ENCODE assay signal across 15 cellular contexts in genomic region chr16:28062261-28063046, GRCh38. TPM values are rescaled to one million over a fixed set of nuclear protein-coding genes. Genes with fewer than 3 reads are reported as not detected.
DNase-seq lines count a peak whose midpoint lies in the region; ATAC-seq and TF ChIP-seq lines count a peak whose summit lies in the region.
"Had no signal": no experiment of that assay in that cellular context is flagged by ENCODE, and none has a peak within 500 bp of the region (broad histone marks: within the 10 kb centered on the region; RNA-seq: fewer than 3 reads in every experiment).

No MANE protein-coding gene starts in this region.

- TF ChIP-seq CTCF in upper lobe of left lung (IDR thresholded peaks at IDR 0.05) (no peak), OCI-LY7 (conservative IDR thresholded peaks at IDR 0.05; ENCODE audit: low read length) (no peak), endothelial cell (IDR thresholded peaks at IDR 0.05; ENCODE audit: unreplicated experiment) (no peak)

- no peak for TF ChIP-seq EP300 in upper lobe of left lung (IDR thresholded peaks at IDR 0.05)

- H4K20me1 ChIP-seq in OCI-LY7 (ENCODE audit: insufficient read depth, low read length): no peaks in the 10 kb centered on the region

- peaks cover 0 to 24% (median 10%) of the 10 kb centered on the region in 4 donors for H3K27me3 ChIP-seq in upper lobe of left lung

- H3K27ac Mint-ChIP-seq in activated naive CD8-positive, alpha-beta T cell treated with anti-CD3 and anti-CD28 coated beads, Interleukin-2, amount 10 ng/mL, durations not matched to agents 7 days and 5 days: no peak overlapping the region
- no peak overlapping the region for H3K27ac Mint-ChIP-seq in activated naive CD8-positive, alpha-beta T cell treated with anti-CD3 and anti-CD28 coated beads for 36 hours
- no peak overlapping the region for H3K27ac Mint-ChIP-seq in dendritic cell treated with granulocyte-macrophage colony-stimulating factor and Interleukin-4, amounts not matched to agents 40 ng/mL and 50 ng/mL, for 4 days
- H3K27ac Mint-ChIP-seq in endothelial cell (ENCODE audit: unreplicated experiment): no peak overlapping the region
- H3K27ac Mint-ChIP-seq: activated naive CD8-positive, alpha-beta T cell treated with anti-CD3 and anti-CD28 coated beads, Interleukin-2, amount 50 U/mL, for 24 hours; IgD-negative memory B cell had no signal

- H3K79me2 ChIP-seq in OCI-LY7 (ENCODE audit: insufficient read depth, low read depth, low read length): no peaks in the 10 kb centered on the region

- peaks cover 59% of the 10 kb centered on the region for H3K27me3 Mint-ChIP-seq in activated naive CD8-positive, alpha-beta T cell treated with anti-CD3 and anti-CD28 coated beads, Interleukin-2, amount 10 ng/mL, durations not matched to agents 7 days and 5 days
- H3K27me3 Mint-ChIP-seq in activated naive CD8-positive, alpha-beta T cell treated with anti-CD3 and anti-CD28 coated beads for 36 hours: peaks cover 67% of the 10 kb centered on the region
- H3K27me3 Mint-ChIP-seq in dendritic cell treated with granulocyte-macrophage colony-stimulating factor and Interleukin-4, amounts not matched to agents 40 ng/mL and 50 ng/mL, for 4 days: peaks cover 72% of the 10 kb centered on the region
- H3K27me3 Mint-ChIP-seq in endothelial cell (ENCODE audit: unreplicated experiment): peaks cover 28% of the 10 kb centered on the region

- no peaks in the 10 kb centered on the region for H3K36me3 Mint-ChIP-seq in activated naive CD8-positive, alpha-beta T cell treated with anti-CD3 and anti-CD28 coated beads, Interleukin-2, amount 10 ng/mL, durations not matched to agents 7 days and 5 days
- H3K36me3 Mint-ChIP-seq in activated naive CD8-positive, alpha-beta T cell treated with anti-CD3 and anti-CD28 coated beads for 36 hours: no peaks in the 10 kb centered on the region
- H3K36me3 Mint-ChIP-seq in dendritic cell treated with granulocyte-macrophage colony-stimulating factor and Interleukin-4, amounts not matched to agents 40 ng/mL and 50 ng/mL, for 4 days (ENCODE audit: low read depth): no peaks in the 10 kb centered on the region
- H3K36me3 Mint-ChIP-seq in endothelial cell (ENCODE audit: low read depth, unreplicated experiment): peaks cover 4% of the 10 kb centered on the region

- ATAC-seq in activated naive CD8-positive, alpha-beta T cell treated with anti-CD3 and anti-CD28 coated beads, Interleukin-2, amount 10 ng/mL, durations not matched to agents 7 days and 5 days (ENCODE audit: low read depth): no peak
- no peak for ATAC-seq in upper lobe of left lung (ENCODE audit: low FRiP score in 2 of 2)
- ATAC-seq: activated naive CD8-positive, alpha-beta T cell treated with anti-CD3 and anti-CD28 coated beads, Interleukin-2, amount 50 U/mL, for 24 hours had no signal

- H2AFZ ChIP-seq in OCI-LY7 (ENCODE audit: low read length): no peak overlapping the region

- CTCF ChIA-PET in OCI-LY7 (lab: Charles Lee; ENCODE audit: unreplicated experiment): no interaction called here

- H3K9me2 ChIP-seq in OCI-LY7 (ENCODE audit: insufficient read depth, low read length): no peaks in the 10 kb centered on the region

- POLR2A ChIA-PET in activated naive CD8-positive, alpha-beta T cell treated with anti-CD3 and anti-CD28 coated beads, Interleukin-2, amount 10 ng/mL, durations not matched to agents 7 days and 5 days (lab: Charles Lee): no interaction called here
- POLR2A ChIA-PET in OCI-LY7 (lab: Charles Lee): no interaction called here

- H3K4me2 ChIP-seq in OCI-LY7 (ENCODE audit: low read length): no peak overlapping the region

- no peaks in the 10 kb centered on the region for H3K4me1 Mint-ChIP-seq in activated naive CD8-positive, alpha-beta T cell treated with anti-CD3 and anti-CD28 coated beads, Interleukin-2, amount 10 ng/mL, durations not matched to agents 7 days and 5 days
- peaks cover 4% of the 10 kb centered on the region for H3K4me1 Mint-ChIP-seq in activated naive CD8-positive, alpha-beta T cell treated with anti-CD3 and anti-CD28 coated beads for 36 hours
- H3K4me1 Mint-ChIP-seq in dendritic cell treated with granulocyte-macrophage colony-stimulating factor and Interleukin-4, amounts not matched to agents 40 ng/mL and 50 ng/mL, for 4 days (ENCODE audit: low read depth): peaks cover 5% of the 10 kb centered on the region
- H3K4me1 Mint-ChIP-seq in endothelial cell (ENCODE audit: unreplicated experiment): no peaks in the 10 kb centered on the region
- H3K4me1 Mint-ChIP-seq: activated naive CD8-positive, alpha-beta T cell treated with anti-CD3 and anti-CD28 coated beads, Interleukin-2, amount 50 U/mL, for 24 hours had no signal

- no peaks in the 10 kb centered on the region for H3K4me1 ChIP-seq in mesodermal cell (ENCODE audit: control insufficient read depth, insufficient read depth, low read length, poor library complexity, severe bottlenecking)
- peaks cover 0 to 16% (median 2%) of the 10 kb centered on the region in 4 donors for H3K4me1 ChIP-seq in upper lobe of left lung
- H3K4me1 ChIP-seq in OCI-LY7 (ENCODE audit: insufficient read depth, low read length, poor library complexity, severe bottlenecking): no peaks in the 10 kb centered on the region

- intact Hi-C loops in dendritic cell treated with granulocyte-macrophage colony-stimulating factor and Interleukin-4, amounts not matched to agents 40 ng/mL and 50 ng/mL, for 4 days (cut with micrococcal nuclease): no loop called here
- intact Hi-C loops in OCI-LY7 (cut with micrococcal nuclease; ENCODE audit: unreplicated experiment): no loop called here

- no peaks in the 10 kb centered on the region for H3K9me3 Mint-ChIP-seq in activated naive CD8-positive, alpha-beta T cell treated with anti-CD3 and anti-CD28 coated beads, Interleukin-2, amount 10 ng/mL, durations not matched to agents 7 days and 5 days
- H3K9me3 Mint-ChIP-seq in activated naive CD8-positive, alpha-beta T cell treated with anti-CD3 and anti-CD28 coated beads for 36 hours: no peaks in the 10 kb centered on the region
- H3K9me3 Mint-ChIP-seq in dendritic cell treated with granulocyte-macrophage colony-stimulating factor and Interleukin-4, amounts not matched to agents 40 ng/mL and 50 ng/mL, for 4 days: no peaks in the 10 kb centered on the region
- H3K9me3 Mint-ChIP-seq in endothelial cell (ENCODE audit: unreplicated experiment): no peaks in the 10 kb centered on the region
- H3K9me3 Mint-ChIP-seq: activated naive CD8-positive, alpha-beta T cell treated with anti-CD3 and anti-CD28 coated beads, Interleukin-2, amount 50 U/mL, for 24 hours had no signal

- WGBS in mesodermal cell (ENCODE audit: insufficient coverage in 2 of 2), 2 experiments: 4 to 5% methylated on average over 31 to 46 of the region's 67 CpGs
- WGBS in upper lobe of left lung, 2 donors: 7 to 15% methylated on average over 8 to 44 of the region's 67 CpGs

- H3K9me3 ChIP-seq in mesodermal cell (ENCODE audit: control insufficient read depth, low read length): no peaks in the 10 kb centered on the region
- no peaks in the 10 kb centered on the region for H3K9me3 ChIP-seq in upper lobe of left lung
- H3K9me3 ChIP-seq in OCI-LY7 (ENCODE audit: low read length): no peaks in the 10 kb centered on the region

- H3K4me3 Mint-ChIP-seq in activated naive CD8-positive, alpha-beta T cell treated with anti-CD3 and anti-CD28 coated beads, Interleukin-2, amount 10 ng/mL, durations not matched to agents 7 days and 5 days: peak overlapping the region; percentile 32
- no peak overlapping the region for H3K4me3 Mint-ChIP-seq in activated naive CD8-positive, alpha-beta T cell treated with anti-CD3 and anti-CD28 coated beads for 36 hours
- H3K4me3 Mint-ChIP-seq in dendritic cell treated with granulocyte-macrophage colony-stimulating factor and Interleukin-4, amounts not matched to agents 40 ng/mL and 50 ng/mL, for 4 days: peak overlapping the region; percentile 24
- H3K4me3 Mint-ChIP-seq in endothelial cell (ENCODE audit: unreplicated experiment): no peak overlapping the region
- H3K4me3 Mint-ChIP-seq: activated naive CD8-positive, alpha-beta T cell treated with anti-CD3 and anti-CD28 coated beads, Interleukin-2, amount 50 U/mL, for 24 hours had no signal

- TF ChIP-seq POLR2A in upper lobe of left lung (IDR thresholded peaks at IDR 0.05): no peak

- H3K36me3 ChIP-seq in mesodermal cell (ENCODE audit: control insufficient read depth, insufficient read depth, low read length) (no peaks in the 10 kb centered on the region), upper lobe of left lung (no peaks in the 10 kb centered on the region), OCI-LY7 (ENCODE audit: insufficient read depth, low read length) (no peaks in the 10 kb centered on the region)

- H3K27ac ChIP-seq in mesodermal cell (ENCODE audit: low read depth, low read length, severe bottlenecking): no peak overlapping the region
- H3K27ac ChIP-seq in upper lobe of left lung: no peak overlapping the region
- H3K27ac ChIP-seq in OCI-LY7 (ENCODE audit: low read depth, low read length, poor library complexity, severe bottlenecking): no peak overlapping the region

- peak overlapping the region; percentile 19 for H3K4me3 ChIP-seq in mesodermal cell (ENCODE audit: extremely low read depth, insufficient read depth, low read length, poor library complexity, severe bottlenecking)
- peak overlapping the region in 3 of 4 donors; percentile 21 to 29 (median 28) for H3K4me3 ChIP-seq in upper lobe of left lung
- H3K4me3 ChIP-seq in OCI-LY7 (ENCODE audit: low read depth, low read length, poor library complexity, severe bottlenecking): no peak overlapping the region

- no peak for DNase-seq in activated naive CD8-positive, alpha-beta T cell treated with anti-CD3 and anti-CD28 coated beads, Interleukin-2, amount 10 ng/mL, durations not matched to agents 7 days and 5 days
- no peak for DNase-seq in activated naive CD8-positive, alpha-beta T cell treated with anti-CD3 and anti-CD28 coated beads for 36 hours
- DNase-seq in upper lobe of left lung (no peak), OCI-LY7 (ENCODE audit: low spot score) (no peak), activated gamma-delta T cell treated with Interleukin-2 at 50 U/mL for 16 hours (no peak), endothelial cell (ENCODE audit: low spot score) (no peak)
- DNase-seq: activated naive CD8-positive, alpha-beta T cell treated with anti-CD3 and anti-CD28 coated beads, Interleukin-2, amount 50 U/mL, for 24 hours; effector CD4-positive, alpha-beta T cell; NCI-H1694 treated with DMSO at 0.1 percent for 48 hours had no signal

- no TSS peak for BruUV-seq in OCI-LY7 (replicated peaks; lab: Mats Ljungman, UMichigan)

RNA-seq across cellular contexts. Expression of gene GSG1L, which starts 1.1 kb away (rescaled TPM):
- total RNA-seq in activated naive CD8-positive, alpha-beta T cell treated with anti-CD3 and anti-CD28 coated beads, Interleukin-2, amount 10 ng/mL, durations not matched to agents 7 days and 5 days: not detected
- not detected for total RNA-seq in activated naive CD8-positive, alpha-beta T cell treated with anti-CD3 and anti-CD28 coated beads for 36 hours
- not detected for polyA plus RNA-seq in mesodermal cell (2013, experiment 1 of 2)
- polyA plus RNA-seq in mesodermal cell (2013, experiment 2 of 2): not detected
- total RNA-seq in upper lobe of left lung (1 to 10 TPM in 1 of 6 donors, not detected in 5; 2.2 TPM), OCI-LY7 (2022) (not detected in 2 replicates), endothelial cell (ENCODE audit: unreplicated experiment) (0.38 TPM)
- not detected in 2 replicates for total RNA-seq in OCI-LY7 (2014; rRNA removed; shearing (Covaris generic))
- total RNA-seq: Daoy; posterior vena cava; T-helper 1 cell treated with Interleukin-12 subunit alpha and Interleukin-12 subunit beta and Interleukin-4 antibody, amounts not matched to agents 30 ng/mL and 1 ng/mL, for 36 hours had no signal
- polyA plus RNA-seq: IgD-negative memory B cell had no signal

Comparison
In these comparisons a context has a peak if more than half of its experiments do, and no peak if none do; other contexts are left out.
1. H3K4me3 Mint-ChIP-seq: peak in activated naive CD8-positive, alpha-beta T cell treated with anti-CD3 and anti-CD28 coated beads, Interleukin-2, amount 10 ng/mL, durations not matched to agents 7 days and 5 days (single experiment) and dendritic cell treated with granulocyte-macrophage colony-stimulating factor and Interleukin-4, amounts not matched to agents 40 ng/mL and 50 ng/mL, for 4 days (single experiment); none in activated naive CD8-positive, alpha-beta T cell treated with anti-CD3 and anti-CD28 coated beads for 36 hours (single experiment) and endothelial cell (single experiment).